1 cellular context compared by ENCODE assay signal in genomic region chr5:109418752-109419352, GRCh38.
TF ChIP-seq lines count a peak whose summit lies in the region.

No MANE protein-coding gene starts in this region.

TF ChIP-seq in K562, 482 proteins besides CTCF, POLR2A, EP300 and RAD21 (continued from another document):
- TF ChIP-seq E2F3 (CRISPR knock-in tag; IDR thresholded peaks at IDR 0.05) (0 out of 2 replicates have a peak, but pooled peaks have one; percentile 41), TBL1XR1 (IDR thresholded peaks at IDR 0.05; ENCODE audit: low read length in 2 of 2) (no peak), CEBPG (CRISPR knock-in tag; IDR thresholded peaks at IDR 0.05) (no peak), CEBPG (tag; conservative IDR thresholded peaks at IDR 0.05 in 1 of 2, IDR thresholded peaks at IDR 0.05 in 1 of 2) (peak; percentile 30 to 43; a peak in 2 of 4 replicates), PCBP2 (IDR thresholded peaks at IDR 0.05; ENCODE audit: low read depth, low read length, poor library complexity, severe bottlenecking) (no peak), ZBTB49 (CRISPR knock-in tag; IDR thresholded peaks at IDR 0.05; ENCODE audit: borderline replicate concordance) (no peak), RBBP5 (IDR thresholded peaks at IDR 0.05; ENCODE audit: borderline replicate concordance, insufficient read depth, low read length, poor library complexity, severe bottlenecking) (no peak), HMBOX1 (IDR thresholded peaks at IDR 0.05) (0 out of 2 replicates have a peak, but pooled peaks have one; percentile 12), MECOM (CRISPR knock-in tag; IDR thresholded peaks at IDR 0.05) (no peak), ZNF175 (CRISPR knock-in tag; IDR thresholded peaks at IDR 0.05; ENCODE audit: low read depth) (0 out of 2 replicates have a peak, but pooled peaks have one; percentile 27), ATF3 (IDR thresholded peaks at IDR 0.05) (no peak), ATF3 (CRISPR knock-in tag; conservative IDR thresholded peaks at IDR 0.05) (no peak), SPI1 (IDR thresholded peaks at IDR 0.05; ENCODE audit: borderline replicate concordance, low read depth, low read length) (no peak), ARID1B (IDR thresholded peaks at IDR 0.05) (peak; percentile 13; the same call in 1 of the 2 replicates), SMARCA4 (IDR thresholded peaks at IDR 0.05) (0 out of 2 replicates have a peak, but pooled peaks have one; percentile 17)
- TF ChIP-seq, protein P1, sequence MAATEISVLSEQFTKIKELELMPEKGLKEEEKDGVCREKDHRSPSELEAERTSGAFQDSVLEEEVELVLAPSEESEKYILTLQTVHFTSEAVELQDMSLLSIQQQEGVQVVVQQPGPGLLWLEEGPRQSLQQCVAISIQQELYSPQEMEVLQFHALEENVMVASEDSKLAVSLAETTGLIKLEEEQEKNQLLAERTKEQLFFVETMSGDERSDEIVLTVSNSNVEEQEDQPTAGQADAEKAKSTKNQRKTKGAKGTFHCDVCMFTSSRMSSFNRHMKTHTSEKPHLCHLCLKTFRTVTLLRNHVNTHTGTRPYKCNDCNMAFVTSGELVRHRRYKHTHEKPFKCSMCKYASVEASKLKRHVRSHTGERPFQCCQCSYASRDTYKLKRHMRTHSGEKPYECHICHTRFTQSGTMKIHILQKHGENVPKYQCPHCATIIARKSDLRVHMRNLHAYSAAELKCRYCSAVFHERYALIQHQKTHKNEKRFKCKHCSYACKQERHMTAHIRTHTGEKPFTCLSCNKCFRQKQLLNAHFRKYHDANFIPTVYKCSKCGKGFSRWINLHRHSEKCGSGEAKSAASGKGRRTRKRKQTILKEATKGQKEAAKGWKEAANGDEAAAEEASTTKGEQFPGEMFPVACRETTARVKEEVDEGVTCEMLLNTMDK (IDR thresholded peaks at IDR 0.05; ENCODE audit: borderline replicate concordance, insufficient read depth, low read depth, low read length, poor library complexity, severe bottlenecking): no peak
